In genomic region chr17:2042355-2042929, GRCh38 we compare ENCODE assay signal across 8 cellular contexts. TPM values are rescaled to one million over a fixed set of nuclear protein-coding genes. Genes with fewer than 3 reads are reported as not detected.
DNase-seq lines count a peak whose midpoint lies in the region; ATAC-seq, FAIRE-seq and TF ChIP-seq lines count a peak whose summit lies in the region.

No MANE protein-coding gene starts in this region.

- POLR2A ChIA-PET in CD8-positive, alpha-beta memory T cell (lab: Charles Lee) = interaction anchor here (1.5 kb wide), 1 partner anchor 11 kb away, joined by 3 read pairs; no protein-coding TSS in a partner anchor

- H3K36me3 ChIP-seq in CD8-positive, alpha-beta memory T cell (ENCODE audit: insufficient read depth, low read length) = peaks cover 12% of the 10 kb centered on the region
- H3K36me3 ChIP-seq in kidney (ENCODE audit: control insufficient read depth in 1 of 2, insufficient read depth in 2 of 2, low read length in 2 of 2) (peaks cover 2 to 21% of the 10 kb centered on the region in 2 donors), stomach (peaks cover 14 to 48% (median 42%) of the 10 kb centered on the region in 4 donors)

- H3K27me3 Mint-ChIP-seq in CD8-positive, alpha-beta memory T cell = peaks cover 0 to 4% of the 10 kb centered on the region in 2 donors

- H3K27ac ChIP-seq in CD8-positive, alpha-beta memory T cell (ENCODE audit: low read depth, low read length) = peak overlapping the region; percentile 93
- H3K27ac ChIP-seq in kidney (ENCODE audit: low read depth in 2 of 2, low read length in 2 of 2) = peak overlapping the region; percentile 88 to 94
- peak overlapping the region; percentile 88 to 96 (median 94) for H3K27ac ChIP-seq in stomach

- H3K27me3 ChIP-seq in CD8-positive, alpha-beta memory T cell (ENCODE audit: insufficient read depth, low read length, poor library complexity, severe bottlenecking) = no peaks in the 10 kb centered on the region
- no peaks in the 10 kb centered on the region for H3K27me3 ChIP-seq in stomach

- DNase-seq in CD8-positive, alpha-beta memory T cell = no peak
- peak; percentile 35 for DNase-seq in M059J (ENCODE audit: low read depth)
- no peak for DNase-seq in astrocyte of the cerebellum (ENCODE audit: low read depth)
- no peak for DNase-seq in kidney
- DNase-seq in stomach = no peak
- DNase-seq in stimulated activated CD4-positive, alpha-beta T cell treated with anti-CD3 and anti-CD28 coated beads, Interleukin-12 subunit alpha, Interleukin-12 subunit beta, amount 100 ng/mL, for 4 hours = no peak
- no peak for DNase-seq in pons (ENCODE audit: low spot score)

- peaks cover 0 to 44% (median 7%) of the 10 kb centered on the region in 3 donors for H3K36me3 Mint-ChIP-seq in CD8-positive, alpha-beta memory T cell

- in situ Hi-C loops in astrocyte of the cerebellum (cut with HindIII; ENCODE audit: low sequenced_read_pairs) = no loop called here

- TF ChIP-seq EP300 in stomach (IDR thresholded peaks at IDR 0.05) = no peak

- peaks cover 20% of the 10 kb centered on the region for H3K4me1 ChIP-seq in CD8-positive, alpha-beta memory T cell (ENCODE audit: insufficient read depth, low read length)
- H3K4me1 ChIP-seq in kidney (ENCODE audit: control insufficient read depth in 1 of 2, insufficient read depth in 1 of 2, low read depth in 1 of 2, low read length in 2 of 2) (peaks cover 15 to 17% of the 10 kb centered on the region in 2 donors), stomach (peaks cover 25 to 39% (median 28%) of the 10 kb centered on the region in 4 donors)

- no peaks in the 10 kb centered on the region for H3K9me3 Mint-ChIP-seq in CD8-positive, alpha-beta memory T cell

- peak overlapping the region; percentile 92 for H3K4me3 ChIP-seq in CD8-positive, alpha-beta memory T cell (ENCODE audit: low read length)
- H3K4me3 ChIP-seq in astrocyte of the cerebellum (ENCODE audit: low read depth, low read length) (peak overlapping the region; percentile 57), kidney (ENCODE audit: low read length in 2 of 2) (peak overlapping the region; percentile 95 to 96), stomach (peak overlapping the region; percentile 71 to 86 (median 76))

- H3K9ac ChIP-seq in kidney (ENCODE audit: low read length in 2 of 2) = peak overlapping the region; percentile 97 to 98

- peak overlapping the region; percentile 89 to 99 (median 98) for H3K27ac Mint-ChIP-seq in CD8-positive, alpha-beta memory T cell

- peak overlapping the region; percentile 85 to 97 (median 90) for H3K4me3 Mint-ChIP-seq in CD8-positive, alpha-beta memory T cell

- intact Hi-C loops in kidney (cut with DNase I) (loop anchor here (5.0 kb wide), 1 partner anchor 135 kb away; no protein-coding TSS in a partner anchor), stomach (cut with DNase I; ENCODE audit: low total_unique reads) (no loop called here)

- TF ChIP-seq CTCF in astrocyte of the cerebellum (IDR thresholded peaks at IDR 0.05; ENCODE audit: low read depth, low read length, missing control alignments) (peak; percentile 70), kidney (IDR thresholded peaks at IDR 0.05; ENCODE audit: borderline replicate concordance, extremely low read depth, insufficient read depth) (no peak), stomach (IDR thresholded peaks at IDR 0.05) (no peak)

- 11 to 18% (median 17%) methylated on average over 17 to 21 of the region's 21 CpGs for WGBS in stomach, 5 donors

- TF ChIP-seq POLR2A in stomach (IDR thresholded peaks at IDR 0.05) = no peak

- no peak for ATAC-seq in HG02870 (IDR thresholded peaks at IDR 0.05; ENCODE audit: unreplicated experiment)

- H3K4me1 Mint-ChIP-seq in CD8-positive, alpha-beta memory T cell = peaks cover 11 to 27% (median 15%) of the 10 kb centered on the region in 3 donors

- CTCF ChIA-PET in CD8-positive, alpha-beta memory T cell (lab: Charles Lee) = interaction anchor here (1.0 to 1.8 kb wide), 2 partner anchors 9 to 374 kb away, joined by 3 to 4 read pairs; no protein-coding TSS in a partner anchor

- no peak for FAIRE-seq in kidney (lab: Jason Lieb, UNC)

- H3K9me3 ChIP-seq in CD8-positive, alpha-beta memory T cell (ENCODE audit: low read length) = no peaks in the 10 kb centered on the region
- H3K9me3 ChIP-seq in kidney (ENCODE audit: control insufficient read depth in 1 of 2, low read length in 2 of 2) = no peaks in the 10 kb centered on the region
- H3K9me3 ChIP-seq in stomach = no peaks in the 10 kb centered on the region

RNA-seq across cellular contexts. Expression of gene OVCA2, which starts 0.6 kb away (rescaled TPM):
- total RNA-seq in CD8-positive, alpha-beta memory T cell = 10 to 100 TPM; 54.2 to 56.2 TPM
- 60.0 TPM for polyA plus RNA-seq in CD8-positive, alpha-beta memory T cell
- 18.9 and 24.0 TPM in 2 replicates for total RNA-seq in M059J (2014; rRNA removed; shearing (Covaris generic))
- total RNA-seq in kidney (22.9 TPM), stomach (10 to 100 TPM in 3 of 5 donors, 1 to 10 TPM in 1, not detected in 1; 3.1 to 31.9 (median 17.3) TPM)
- polyA plus RNA-seq in kidney (ENCODE audit: insufficient read depth, low read depth, low replicate concordance) (63.6 TPM), stomach (10 to 100 TPM; 60.3 to 83.4 (median 66.7) TPM)

RNA-seq across cellular contexts. Expression of gene HIC1, which starts 12.5 kb away (rescaled TPM):
- total RNA-seq in CD8-positive, alpha-beta memory T cell = 10 to 100 TPM; 39.5 to 42.7 TPM
- 1.3 TPM for polyA plus RNA-seq in CD8-positive, alpha-beta memory T cell
- 2.2 and 3.7 TPM in 2 replicates for total RNA-seq in M059J (2014; rRNA removed; shearing (Covaris generic))
- total RNA-seq in kidney (13.0 TPM), stomach (100 to 1,000 TPM in 1 of 5 donors, 10 to 100 TPM in 1, 1 to 10 TPM in 3; 7.6 to 107 (median 9.4) TPM)
- polyA plus RNA-seq in kidney (ENCODE audit: insufficient read depth, low read depth, low replicate concordance) (2.7 TPM), stomach (10 to 100 TPM in 1 of 3 donors, 1 to 10 TPM in 2; 1.5 to 11.2 (median 6.2) TPM)

RNA-seq across cellular contexts. Expression of gene DPH1, which starts 12.5 kb away (rescaled TPM):
- 10 to 100 TPM; 38.5 to 43.8 TPM for total RNA-seq in CD8-positive, alpha-beta memory T cell
- polyA plus RNA-seq in CD8-positive, alpha-beta memory T cell = 33.2 TPM
- 28.0 and 29.5 TPM in 2 replicates for total RNA-seq in M059J (2014; rRNA removed; shearing (Covaris generic))
- total RNA-seq in kidney = 49.4 TPM
- 23.3 TPM for polyA plus RNA-seq in kidney (ENCODE audit: insufficient read depth, low read depth, low replicate concordance)
- 100 to 1,000 TPM in 2 of 5 donors, 10 to 100 TPM in 3; 26.1 to 188 (median 95.0) TPM for total RNA-seq in stomach
- 10 to 100 TPM; 11.6 to 27.9 (median 17.7) TPM for polyA plus RNA-seq in stomach

RNA-seq across cellular contexts. Expression of gene RTN4RL1, which starts 17.3 kb away (rescaled TPM):
- 1 to 10 TPM; 1.0 to 1.2 TPM for total RNA-seq in CD8-positive, alpha-beta memory T cell
- 0.32 TPM for polyA plus RNA-seq in CD8-positive, alpha-beta memory T cell
- total RNA-seq in M059J (2014; rRNA removed; shearing (Covaris generic)) = 0.12 and 0.67 TPM in 2 replicates
- 10.7 TPM for total RNA-seq in kidney
- 2.0 TPM for polyA plus RNA-seq in kidney (ENCODE audit: insufficient read depth, low read depth, low replicate concordance)
- under 1 TPM in 2 of 5 donors, not detected in 3; 0.58 to 0.92 TPM for total RNA-seq in stomach
- polyA plus RNA-seq in stomach = under 1 TPM in 2 of 3 donors, not detected in 1; 0.50 to 0.85 TPM
